In genomic region chr9:105127863-105128220, GRCh38 we compare ENCODE assay signal across 8 cellular contexts.
DNase-seq lines count a peak whose midpoint lies in the region; ATAC-seq, FAIRE-seq and TF ChIP-seq lines count a peak whose summit lies in the region.

No MANE protein-coding gene starts in this region.

- in situ Hi-C loops in IMR-90 (cut with MboI; ENCODE audit: low sequenced_read_pairs) (loop anchor here (25.0 kb wide), 1 partner anchor 141 kb away; no protein-coding TSS in a partner anchor), HepG2 (cut with HindIII; ENCODE audit: extremely low pct_ligation_motif_present, low pct_unique_long_range_greater_than_20kb) (no loop called here)

- dilution Hi-C loops in IMR-90 (cut with HindIII; ENCODE audit: low sequenced_read_pairs, unreplicated experiment), result no loop called here

- DNase-seq in GM10248 (ENCODE audit: extremely low spot score) (peak; percentile 31), IMR-90 (peak; percentile 25), HepG2 (ENCODE audit: low spot score) (no peak), NCI-H2171 treated with DMSO at 0.1 percent for 48 hours (lab: John Stamatoyannopoulos, UW) (no peak), NCI-H1694 (lab: John Stamatoyannopoulos, UW) (no peak), NCI-H526 treated with DMSO at 0.1 percent for 48 hours (lab: John Stamatoyannopoulos, UW) (no peak)
- peak; percentile 6 for DNase-seq in activated CD8-positive, alpha-beta memory T cell treated with anti-CD3 and anti-CD28 coated beads, Interleukin-2, amount 50 U/mL, for 24 hours (ENCODE audit: extremely low read depth)

- CTCF ChIA-PET in GM10248 (lab: Yijun Ruan, JAX), result interaction anchor here (0.8 to 1.5 kb wide), 3 partner anchors 10 to 265 kb away, joined by 3 to 4 read pairs (median 3); no protein-coding TSS in a partner anchor
- CTCF ChIA-PET in IMR-90 (lab: Yijun Ruan, JAX), result no interaction called here
- CTCF ChIA-PET in HepG2 (lab: Yijun Ruan, JAX; ENCODE audit: low intra/inter-chr PET ratio, low total read pairs), result no interaction called here

- H3K4me1 ChIP-seq in IMR-90 (ENCODE audit: control insufficient read depth, insufficient read depth, low read length), result peaks cover 12% of the 10 kb centered on the region
- peaks cover 26% of the 10 kb centered on the region for H3K4me1 ChIP-seq in HepG2 (ENCODE audit: insufficient read depth, low read length)

- H4K20me1 ChIP-seq in IMR-90 (ENCODE audit: insufficient read depth, low read length) (no peaks in the 10 kb centered on the region), HepG2 (ENCODE audit: insufficient read depth, low read length) (no peaks in the 10 kb centered on the region)

- H3K18ac ChIP-seq in IMR-90 (ENCODE audit: low read depth, low read length), result peak overlapping the region; percentile 54; the same call in 1 of the 2 replicates

- H2AK5ac ChIP-seq in IMR-90 (ENCODE audit: low read depth, low read length), result peak overlapping the region; percentile 56

- peak overlapping the region; percentile 95 for H2BK20ac ChIP-seq in IMR-90 (ENCODE audit: low read depth, low read length)

- TF ChIP-seq RAD21 in IMR-90 (IDR thresholded peaks at IDR 0.05; ENCODE audit: low read length) (no peak), HepG2 (CRISPR knock-in tag; IDR thresholded peaks at IDR 0.05) (no peak)

- H3K14ac ChIP-seq in IMR-90 (replicated peaks; ENCODE audit: low read depth, low read length), result peak overlapping the region; percentile 35

- H2AFZ ChIP-seq in IMR-90 (replicated peaks; ENCODE audit: low read length, poor library complexity), result peak overlapping the region; percentile 2
- no peak overlapping the region for H2AFZ ChIP-seq in HepG2 (ENCODE audit: low read length)

- H3K56ac ChIP-seq in IMR-90 (ENCODE audit: extremely low read depth, insufficient read depth, low read length), result no peak overlapping the region; the same call in 1 of the 2 replicates

- H3K4me2 ChIP-seq in IMR-90 (ENCODE audit: low read depth, low read length) (no peak overlapping the region), HepG2 (ENCODE audit: low read depth, low read length) (peak overlapping the region; percentile 53)

- H3K36me3 ChIP-seq in IMR-90 (ENCODE audit: control insufficient read depth, insufficient read depth, low read length), result no peaks in the 10 kb centered on the region
- no peaks in the 10 kb centered on the region for H3K36me3 ChIP-seq in HepG2 (replicated peaks in 1 of 2; ENCODE audit: control insufficient read depth in 1 of 2, insufficient read depth in 2 of 2, low read length in 2 of 2)

- TF ChIP-seq POLR2A in IMR-90 (IDR thresholded peaks at IDR 0.05; ENCODE audit: low read depth, low read length), result no peak
- no peak for TF ChIP-seq POLR2A in HepG2 (IDR thresholded peaks at IDR 0.05; ENCODE audit: insufficient read depth in 1 of 2, low read depth in 2 of 2, low read length in 2 of 2)

- peak overlapping the region; percentile 47 for H3K4ac ChIP-seq in IMR-90 (ENCODE audit: low read depth, low read length)

- H3K27me3 ChIP-seq in IMR-90 (ENCODE audit: control insufficient read depth, insufficient read depth, low read length), result no peaks in the 10 kb centered on the region
- peaks cover 0 to 15% of the 10 kb centered on the region in 2 experiments; a peak in 2 of 5 replicates for H3K27me3 ChIP-seq in HepG2 (ENCODE audit: control insufficient read depth in 1 of 2, insufficient read depth in 2 of 2, low read length in 2 of 2)

- H2BK120ac ChIP-seq in IMR-90 (ENCODE audit: low read depth, low read length), result peak overlapping the region; percentile 74

- WGBS in IMR-90 (ENCODE audit: extremely low coverage in 2 of 2, insufficient read length in 1 of 2), 2 experiments, result 100% methylated on average over 1 of the region's 3 CpGs; no CpG with 5 or more reads in 1 of the 2 experiments
- WGBS in HepG2 (ENCODE audit: low lambda C conversion rate), result 9% methylated on average over 2 of the region's 3 CpGs

- POLR2A ChIA-PET in GM10248 (lab: Yijun Ruan, JAX) (no interaction called here), IMR-90 (lab: Charles Lee; ENCODE audit: unreplicated experiment) (no interaction called here), HepG2 (lab: Yijun Ruan, JAX) (no interaction called here)

- 0 out of 2 replicates have a peak, but pooled peaks cover 8% of the 10 kb centered on the region for H3K9me1 ChIP-seq in IMR-90 (ENCODE audit: insufficient read depth, low read length)

- intact Hi-C loops in IMR-90 (cut with micrococcal nuclease), result loop anchor here (5.0 kb wide), 1 partner anchor 136 kb away; no protein-coding TSS in a partner anchor
- intact Hi-C loops in HepG2 (cut with micrococcal nuclease; ENCODE audit: unreplicated experiment), result no loop called here

- no TSS peak for BruUV-seq in IMR-90 (replicated peaks; lab: Mats Ljungman, UMichigan)
- BruUV-seq in HepG2 (replicated peaks; lab: Mats Ljungman, UMichigan), result no TSS peak

- H4K91ac ChIP-seq in IMR-90 (ENCODE audit: insufficient read depth, low read depth, low read length), result peak overlapping the region; percentile 78

- H3K4me3 ChIP-seq in IMR-90 (ENCODE audit: insufficient read depth, low read depth, low read length), result no peak overlapping the region
- no peak overlapping the region for H3K4me3 ChIP-seq in HepG2 (replicated peaks in 1 of 3; ENCODE audit: insufficient read depth in 1 of 3, low read depth in 2 of 3, low read length in 3 of 3)

- TF ChIP-seq EP300 in HepG2 (IDR thresholded peaks at IDR 0.05; ENCODE audit: low read depth in 2 of 2, low read length in 2 of 2), result no peak
- TF ChIP-seq EP300 in HepG2 (CRISPR knock-in tag; IDR thresholded peaks at IDR 0.05; ENCODE audit: borderline replicate concordance), result no peak

- TF ChIP-seq CTCF in GM10248 (IDR thresholded peaks at IDR 0.05; ENCODE audit: control extremely low read depth, extremely low read depth, low read depth, missing control alignments) (no peak), IMR-90 (conservative IDR thresholded peaks at IDR 0.05; ENCODE audit: low read depth, low read length) (no peak), HepG2 (CRISPR knock-in tag; IDR thresholded peaks at IDR 0.05) (0 out of 2 replicates have a peak, but pooled peaks have one; percentile 8)

- H2AK9ac ChIP-seq in IMR-90 (replicated peaks; ENCODE audit: low read depth, low read length, poor library complexity), result no peak overlapping the region

- no peak for FAIRE-seq in HepG2 (lab: Jason Lieb, UNC)

- no peak overlapping the region for H3K27ac ChIP-seq in IMR-90 (ENCODE audit: insufficient read depth, low read length)
- H3K27ac ChIP-seq in HepG2 (ENCODE audit: extremely low read length, insufficient read depth, low read length), result no peak overlapping the region

- no peaks in the 10 kb centered on the region for H3K79me1 ChIP-seq in IMR-90 (ENCODE audit: low read depth in 1 of 2, low read length in 2 of 2)

- H3K9me3 ChIP-seq in IMR-90 (ENCODE audit: control insufficient read depth, insufficient read depth, low read length) (no peaks in the 10 kb centered on the region), HepG2 (ENCODE audit: low read length) (no peaks in the 10 kb centered on the region)

- peak overlapping the region; percentile 22; the same call in 1 of the 2 replicates for H4K5ac ChIP-seq in IMR-90 (ENCODE audit: low read depth, low read length)

- peak overlapping the region; percentile 94; the same call in 2 of the 3 replicates for H2BK15ac ChIP-seq in IMR-90 (ENCODE audit: low read depth, low read length)

- H3K79me2 ChIP-seq in HepG2 (ENCODE audit: insufficient read depth, low read length), result no peaks in the 10 kb centered on the region

- H4K8ac ChIP-seq in IMR-90 (ENCODE audit: low read depth in 2 of 2, low read length in 2 of 2), result peak overlapping the region; percentile 44 to 64

- peak; percentile 99 for ATAC-seq in GM21529 (IDR thresholded peaks at IDR 0.05; ENCODE audit: unreplicated experiment)
- ATAC-seq in IMR-90 (ENCODE audit: low read depth), result no peak
- ATAC-seq in HepG2, result peak; percentile 66

- H3K23ac ChIP-seq in IMR-90 (ENCODE audit: low read depth, low read length), result peak overlapping the region; percentile 79; the same call in 1 of the 2 replicates

- no peak overlapping the region for H3K9ac ChIP-seq in IMR-90 (ENCODE audit: low read depth, low read length)
- H3K9ac ChIP-seq in HepG2 (ENCODE audit: insufficient read depth, low read depth, low read length), result no peak overlapping the region

- H2BK5ac ChIP-seq in IMR-90 (ENCODE audit: low read depth, low read length, poor library complexity, severe bottlenecking), result peak overlapping the region; percentile 73

TF ChIP-seq in IMR-90, 13 proteins besides CTCF, POLR2A, EP300 and RAD21:
- TF ChIP-seq CEBPB (IDR thresholded peaks at IDR 0.05; ENCODE audit: low read depth, low read length), result no peak
- TF ChIP-seq SMC3 (IDR thresholded peaks at IDR 0.05; ENCODE audit: low read depth, low read length), result no peak
- TF ChIP-seq MXI1 (IDR thresholded peaks at IDR 0.05; ENCODE audit: borderline replicate concordance, low read depth, low read length), result no peak
- TF ChIP-seq BHLHE40 (IDR thresholded peaks at IDR 0.05; ENCODE audit: low read depth, low read length), result no peak
- TF ChIP-seq CHD1 (IDR thresholded peaks at IDR 0.05; ENCODE audit: low read depth, low read length), result no peak
- no peak for TF ChIP-seq MAZ (IDR thresholded peaks at IDR 0.05; ENCODE audit: borderline replicate concordance, low read depth, low read length)

TF ChIP-seq in HepG2, 621 proteins besides CTCF, POLR2A, EP300 and RAD21:
- TF ChIP-seq GABPA (IDR thresholded peaks at IDR 0.05; ENCODE audit: low read depth, low read length) (no peak), GABPA (CRISPR knock-in tag; IDR thresholded peaks at IDR 0.05; ENCODE audit: low read depth) (0 out of 2 replicates have a peak, but pooled peaks have one; percentile 30), GTF3A (CRISPR knock-in tag; conservative IDR thresholded peaks at IDR 0.05) (no peak)

Comparison
In these comparisons a context has a peak if more than half of its experiments do, and no peak if none do; other contexts are left out.
1. DNase-seq: peak in GM10248 (single experiment), IMR-90 (single experiment) and activated CD8-positive, alpha-beta memory T cell treated with anti-CD3 and anti-CD28 coated beads, Interleukin-2, amount 50 U/mL, for 24 hours (single experiment); none in HepG2 (single experiment), NCI-H2171 treated with DMSO at 0.1 percent for 48 hours (single experiment), NCI-H1694 (single experiment) and NCI-H526 treated with DMSO at 0.1 percent for 48 hours (single experiment).